Comparison of ENCODE assay signal across 10 cellular contexts in the genomic region with DNA sequence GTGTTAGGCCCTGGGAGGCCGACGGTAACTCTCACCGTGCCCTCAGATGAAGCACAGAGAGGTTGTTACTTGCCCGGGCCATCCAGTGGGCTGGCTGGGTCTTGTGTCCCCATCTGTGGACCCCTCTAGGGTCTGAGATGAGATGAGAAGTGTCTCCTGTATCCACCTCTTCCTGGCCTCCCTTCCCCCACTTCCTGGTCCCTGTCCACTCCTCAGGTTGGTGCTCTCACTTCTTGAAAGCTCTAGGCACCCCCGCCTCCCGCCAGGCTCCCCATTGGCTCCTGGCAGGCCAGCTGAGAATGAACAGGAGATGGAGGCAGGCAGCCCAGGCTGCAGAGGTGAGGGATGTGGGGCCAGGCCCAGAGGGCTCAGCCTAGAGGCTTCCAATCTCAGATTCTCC. TPM values are rescaled to one million over a fixed set of nuclear protein-coding genes. Genes with fewer than 3 reads are reported as not detected.
DNase-seq lines count a peak whose midpoint lies in the region; ATAC-seq and TF ChIP-seq lines count a peak whose summit lies in the region.
"Had no signal": no experiment of that assay in that cellular context is flagged by ENCODE, and none has a peak within 500 bp of the region (broad histone marks: within the 10 kb centered on the region; RNA-seq: fewer than 3 reads in every experiment).

No MANE protein-coding gene starts in this region.

- POLR2A ChIA-PET in activated CD4-positive, alpha-beta T cell treated with anti-CD3 and anti-CD28 coated beads for 36 hours (lab: Charles Lee) = no interaction called here
- POLR2A ChIA-PET in activated CD4-positive, alpha-beta memory T cell treated with anti-CD3 and anti-CD28 coated beads for 36 hours (lab: Charles Lee) = no interaction called here

- no peaks in the 10 kb centered on the region for H3K9me3 ChIP-seq in stomach

- whole genome bisulfite sequencing in stomach, 5 donors = 85 to 97% (median 92%) methylated on average over 6 of the region's 6 CpGs

- peak overlapping the region in 4 of 5 donors; percentile 96 to 99 (median 99) for H3K27ac ChIP-seq in stomach

- peak overlapping the region; percentile 99 for H3K4me3 Mint-ChIP-seq in activated CD4-positive, alpha-beta T cell treated with anti-CD3 and anti-CD28 coated beads for 36 hours
- peak overlapping the region; percentile 98 for H3K4me3 Mint-ChIP-seq in activated CD4-positive, alpha-beta memory T cell treated with anti-CD3 and anti-CD28 coated beads for 36 hours
- H3K4me3 Mint-ChIP-seq in glutamatergic neuron (ENCODE audit: unreplicated experiment) = peak overlapping the region; percentile 97

- peaks cover 23 to 69% (median 62%) of the 10 kb centered on the region in 4 donors for H3K36me3 ChIP-seq in stomach

- peaks cover 38% of the 10 kb centered on the region for H3K36me3 Mint-ChIP-seq in activated CD4-positive, alpha-beta T cell treated with anti-CD3 and anti-CD28 coated beads for 36 hours (ENCODE audit: low read depth)
- peaks cover 29% of the 10 kb centered on the region for H3K36me3 Mint-ChIP-seq in activated CD4-positive, alpha-beta memory T cell treated with anti-CD3 and anti-CD28 coated beads for 36 hours
- H3K36me3 Mint-ChIP-seq in glutamatergic neuron (ENCODE audit: unreplicated experiment) = no peaks in the 10 kb centered on the region

- no peak for ATAC-seq in activated CD4-positive, alpha-beta T cell treated with anti-CD3 and anti-CD28 coated beads for 36 hours

- peak overlapping the region in 3 of 4 donors; percentile 70 to 93 (median 71) for H3K4me3 ChIP-seq in stomach

- TF ChIP-seq POLR2A in stomach (IDR thresholded peaks at IDR 0.05) = no peak

- H3K27ac Mint-ChIP-seq in activated CD4-positive, alpha-beta T cell treated with anti-CD3 and anti-CD28 coated beads for 36 hours = peak overlapping the region; percentile 97
- peak overlapping the region; percentile 96 for H3K27ac Mint-ChIP-seq in activated CD4-positive, alpha-beta memory T cell treated with anti-CD3 and anti-CD28 coated beads for 36 hours
- peak overlapping the region; percentile 98 for H3K27ac Mint-ChIP-seq in glutamatergic neuron (ENCODE audit: unreplicated experiment)

- H3K4me1 Mint-ChIP-seq in activated CD4-positive, alpha-beta T cell treated with anti-CD3 and anti-CD28 coated beads for 36 hours = peaks cover 2% of the 10 kb centered on the region
- peaks cover 20% of the 10 kb centered on the region for H3K4me1 Mint-ChIP-seq in activated CD4-positive, alpha-beta memory T cell treated with anti-CD3 and anti-CD28 coated beads for 36 hours (ENCODE audit: low read depth)
- H3K4me1 Mint-ChIP-seq in glutamatergic neuron (ENCODE audit: low read depth, unreplicated experiment) = peaks cover 11% of the 10 kb centered on the region

- peaks cover 17 to 53% (median 45%) of the 10 kb centered on the region in 4 donors for H3K4me1 ChIP-seq in stomach

- CTCF ChIA-PET in activated CD4-positive, alpha-beta T cell treated with anti-CD3 and anti-CD28 coated beads for 36 hours (lab: Charles Lee) = interaction anchor here (1.7 kb wide), 1 partner anchor 180 kb away, joined by 4 read pairs; no protein-coding TSS in a partner anchor
- CTCF ChIA-PET in activated CD4-positive, alpha-beta memory T cell treated with anti-CD3 and anti-CD28 coated beads for 36 hours (lab: Charles Lee) = interaction anchor here (1.7 kb wide), 1 partner anchor 53 kb away, joined by 6 read pairs; no protein-coding TSS in a partner anchor

- no peak for DNase-seq in activated CD4-positive, alpha-beta T cell treated with anti-CD3 and anti-CD28 coated beads for 36 hours
- no peak for DNase-seq in activated CD4-positive, alpha-beta T cell treated with anti-CD3 and anti-CD28 coated beads for 1 hour
- DNase-seq in activated CD4-positive, alpha-beta memory T cell treated with anti-CD3 and anti-CD28 coated beads for 36 hours = no peak
- DNase-seq in glutamatergic neuron (no peak), stomach (no peak), NCI-H1694 treated with DMSO at 0.1 percent for 48 hours (lab: John Stamatoyannopoulos, UW) (no peak), amygdala (lab: John Stamatoyannopoulos, UW) (no peak), NCI-H526 treated with DMSO at 0.1 percent for 48 hours (lab: John Stamatoyannopoulos, UW) (no peak)
- DNase-seq: AML-193 had no signal

- H3K27me3 Mint-ChIP-seq in activated CD4-positive, alpha-beta T cell treated with anti-CD3 and anti-CD28 coated beads for 36 hours = no peaks in the 10 kb centered on the region
- no peaks in the 10 kb centered on the region for H3K27me3 Mint-ChIP-seq in activated CD4-positive, alpha-beta memory T cell treated with anti-CD3 and anti-CD28 coated beads for 36 hours
- H3K27me3 Mint-ChIP-seq in glutamatergic neuron (ENCODE audit: unreplicated experiment) = peaks cover 5% of the 10 kb centered on the region

- H3K9me3 Mint-ChIP-seq in activated CD4-positive, alpha-beta T cell treated with anti-CD3 and anti-CD28 coated beads for 36 hours (ENCODE audit: low read depth) = no peaks in the 10 kb centered on the region
- H3K9me3 Mint-ChIP-seq in activated CD4-positive, alpha-beta memory T cell treated with anti-CD3 and anti-CD28 coated beads for 36 hours = no peaks in the 10 kb centered on the region
- H3K9me3 Mint-ChIP-seq in glutamatergic neuron (ENCODE audit: unreplicated experiment) = peaks cover 11% of the 10 kb centered on the region

- TF ChIP-seq CTCF in glutamatergic neuron (IDR thresholded peaks at IDR 0.05; ENCODE audit: partially characterized antibody, unreplicated experiment) = no peak
- no peak for TF ChIP-seq CTCF in stomach (IDR thresholded peaks at IDR 0.05)

- intact Hi-C loops in activated CD4-positive, alpha-beta T cell treated with anti-CD3 and anti-CD28 coated beads for 36 hours (cut with DNase I, micrococcal nuclease) = loop anchor here (2.0 to 5.0 kb wide), 2 partner anchors 129 to 134 kb away; a partner anchor contains a TSS
- intact Hi-C loops in activated CD4-positive, alpha-beta memory T cell treated with anti-CD3 and anti-CD28 coated beads for 36 hours (cut with micrococcal nuclease) = loop anchor here (5.0 kb wide), 1 partner anchor 184 kb away; a partner anchor contains a TSS
- intact Hi-C loops in stomach (cut with DNase I; ENCODE audit: low total_unique reads) = no loop called here

- H3K27me3 ChIP-seq in stomach = no peaks in the 10 kb centered on the region

- no peak for TF ChIP-seq EP300 in stomach (IDR thresholded peaks at IDR 0.05)

RNA-seq across cellular contexts. Expression of a gene that starts 1.5 kb away (rescaled TPM):
- total RNA-seq in activated CD4-positive, alpha-beta T cell treated with anti-CD3 and anti-CD28 coated beads for 36 hours = 10 to 100 TPM; 44.6 to 56.8 TPM
- 10 to 100 TPM; 35.0 to 38.1 TPM for total RNA-seq in activated CD4-positive, alpha-beta memory T cell treated with anti-CD3 and anti-CD28 coated beads for 36 hours
- total RNA-seq in glutamatergic neuron (ENCODE audit: unreplicated experiment) = 99.0 TPM
- 10 to 100 TPM; 16.2 to 70.7 (median 37.9) TPM for total RNA-seq in stomach
- polyA plus RNA-seq in stomach = 10 to 100 TPM; 27.3 to 82.4 (median 58.3) TPM

RNA-seq across cellular contexts. Expression of a gene that starts 8.2 kb away (rescaled TPM):
- 100 to 1,000 TPM; 110 to 124 TPM for total RNA-seq in activated CD4-positive, alpha-beta T cell treated with anti-CD3 and anti-CD28 coated beads for 36 hours
- total RNA-seq in activated CD4-positive, alpha-beta memory T cell treated with anti-CD3 and anti-CD28 coated beads for 36 hours = 100 to 1,000 TPM; 115 to 120 TPM
- total RNA-seq in glutamatergic neuron (ENCODE audit: unreplicated experiment) (85.2 TPM), stomach (10 to 100 TPM; 16.3 to 99.5 (median 88.9) TPM)
- 100 to 1,000 TPM; 123 to 163 (median 163) TPM for polyA plus RNA-seq in stomach

RNA-seq across cellular contexts. Expression of a gene that starts 15.8 kb away (rescaled TPM):
- total RNA-seq in activated CD4-positive, alpha-beta T cell treated with anti-CD3 and anti-CD28 coated beads for 36 hours = not detected
- total RNA-seq in activated CD4-positive, alpha-beta memory T cell treated with anti-CD3 and anti-CD28 coated beads for 36 hours = not detected
- not detected for total RNA-seq in glutamatergic neuron (ENCODE audit: unreplicated experiment)
- not detected for total RNA-seq in stomach
- 1 to 10 TPM in 1 of 3 donors, not detected in 2; 6.5 TPM for polyA plus RNA-seq in stomach
- total RNA-seq: myocyte had no signal

RNA-seq across cellular contexts. Expression of a gene that starts 49.9 kb away (rescaled TPM):
- not detected for total RNA-seq in activated CD4-positive, alpha-beta T cell treated with anti-CD3 and anti-CD28 coated beads for 36 hours
- not detected for total RNA-seq in activated CD4-positive, alpha-beta memory T cell treated with anti-CD3 and anti-CD28 coated beads for 36 hours
- total RNA-seq in glutamatergic neuron (ENCODE audit: unreplicated experiment) = 19.0 TPM
- 1 to 10 TPM in 3 of 5 donors, not detected in 2; 1.5 to 6.2 (median 2.7) TPM for total RNA-seq in stomach
- 1 to 10 TPM in 1 of 3 donors, under 1 TPM in 2; 0.15 to 1.7 (median 0.20) TPM for polyA plus RNA-seq in stomach
